ENCODE assay signal across 8 cellular contexts in the genomic region with DNA sequence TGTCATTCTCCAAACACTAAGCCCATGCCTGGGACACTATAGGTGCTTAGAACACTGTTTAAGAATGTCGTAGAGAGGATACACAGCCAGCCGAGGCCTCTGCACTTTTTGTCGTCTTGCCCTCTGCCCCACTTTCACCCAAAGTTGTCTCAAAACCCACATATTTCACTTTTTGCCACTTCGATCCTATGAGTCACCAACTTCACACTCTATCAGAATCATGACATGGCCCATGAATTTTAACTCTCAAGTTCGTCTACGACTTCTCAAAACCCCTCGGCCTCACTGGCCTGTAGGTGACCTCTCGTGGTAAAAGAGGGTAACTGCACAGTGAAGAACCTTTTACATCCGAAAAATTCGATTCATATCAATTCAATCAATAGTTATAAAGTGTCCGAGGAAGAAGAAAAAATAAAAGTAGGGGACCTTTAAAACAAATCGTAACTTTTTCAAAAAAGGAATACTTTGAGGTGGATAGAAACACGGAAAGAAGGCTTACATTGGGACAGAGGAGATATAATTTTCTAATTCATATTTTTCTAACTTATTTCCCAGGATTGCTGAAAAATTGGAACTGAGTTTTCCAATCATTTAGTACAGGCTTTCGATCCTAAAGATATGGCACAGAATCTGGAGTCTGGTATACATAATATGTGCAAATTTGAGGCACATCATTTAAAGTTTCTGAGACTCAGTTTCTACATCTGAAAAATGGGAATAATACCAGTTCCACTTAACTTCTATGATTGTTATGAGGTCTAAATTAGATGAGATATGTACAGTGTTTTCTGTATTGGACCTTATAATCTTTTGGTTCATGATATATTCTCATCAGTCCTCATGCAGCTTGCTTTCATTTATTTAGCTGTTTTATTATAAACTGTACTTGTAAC.
DNase-seq lines count a peak whose midpoint lies in the region; ATAC-seq and TF ChIP-seq lines count a peak whose summit lies in the region.

No MANE protein-coding gene starts in this region.

- no peaks in the 10 kb centered on the region for H3K36me3 Mint-ChIP-seq in T-helper 2 cell treated with Interferon-gamma antibody and Interleukin-4, amounts not matched to agents 5 μg/mL and 100 μg/mL, for 36 hours (ENCODE audit: low read depth)
- no peaks in the 10 kb centered on the region for H3K36me3 Mint-ChIP-seq in natural killer cell treated with Interleukin-12 subunit alpha and Interleukin-12 subunit beta and Interleukin-15 and Interleukin-18, amount 100 ng/mL, for 72 hours

- H3K27ac Mint-ChIP-seq in T-helper 2 cell treated with Interferon-gamma antibody and Interleukin-4, amounts not matched to agents 5 μg/mL and 100 μg/mL, for 36 hours: no peak overlapping the region
- H3K27ac Mint-ChIP-seq in natural killer cell treated with Interleukin-12 subunit alpha and Interleukin-12 subunit beta and Interleukin-15 and Interleukin-18, amount 100 ng/mL, for 72 hours: no peak overlapping the region

- no peaks in the 10 kb centered on the region for H3K9me3 Mint-ChIP-seq in T-helper 2 cell treated with Interferon-gamma antibody and Interleukin-4, amounts not matched to agents 5 μg/mL and 100 μg/mL, for 36 hours
- H3K9me3 Mint-ChIP-seq in natural killer cell treated with Interleukin-12 subunit alpha and Interleukin-12 subunit beta and Interleukin-15 and Interleukin-18, amount 100 ng/mL, for 72 hours: no peaks in the 10 kb centered on the region

- H3K27ac ChIP-seq in AG04450 (ENCODE audit: low read depth, low read length) (no peak overlapping the region), esophagus muscularis mucosa (replicated peaks in 1 of 4) (no peak overlapping the region)

- no peak overlapping the region for H3K4me3 ChIP-seq in AG04450 (ENCODE audit: low read depth, low read length)
- H3K4me3 ChIP-seq in GM06990 (replicated peaks; ENCODE audit: low read depth, low read length): no peak overlapping the region
- no peak overlapping the region for H3K4me3 ChIP-seq in esophagus muscularis mucosa

- 24% methylated on average over 14 of the region's 14 CpGs for WGBS in esophagus muscularis mucosa

- H3K4me1 Mint-ChIP-seq in T-helper 2 cell treated with Interferon-gamma antibody and Interleukin-4, amounts not matched to agents 5 μg/mL and 100 μg/mL, for 36 hours (ENCODE audit: low read depth): peaks cover 4% of the 10 kb centered on the region
- peaks cover 0 to 4% of the 10 kb centered on the region in 2 donors for H3K4me1 Mint-ChIP-seq in natural killer cell treated with Interleukin-12 subunit alpha and Interleukin-12 subunit beta and Interleukin-15 and Interleukin-18, amount 100 ng/mL, for 72 hours (ENCODE audit: low read depth in 2 of 2)

- TF ChIP-seq POLR2A in esophagus muscularis mucosa (IDR thresholded peaks at IDR 0.05; ENCODE audit: low read depth): no peak

- intact Hi-C loops in esophagus muscularis mucosa (cut with DNase I): loop anchor here (2.0 kb wide), 1 partner anchor 127 kb away; no protein-coding TSS in a partner anchor

- peaks cover 28% of the 10 kb centered on the region for H3K27me3 Mint-ChIP-seq in T-helper 2 cell treated with Interferon-gamma antibody and Interleukin-4, amounts not matched to agents 5 μg/mL and 100 μg/mL, for 36 hours (ENCODE audit: low read depth)
- peaks cover 14 to 26% of the 10 kb centered on the region in 2 donors for H3K27me3 Mint-ChIP-seq in natural killer cell treated with Interleukin-12 subunit alpha and Interleukin-12 subunit beta and Interleukin-15 and Interleukin-18, amount 100 ng/mL, for 72 hours

- peak; percentile 93 for TF ChIP-seq CTCF in AG04450 (IDR thresholded peaks at IDR 0.05; ENCODE audit: low read depth, low read length)
- peak; percentile 81 for TF ChIP-seq CTCF in GM06990 (IDR thresholded peaks at IDR 0.05; ENCODE audit: insufficient read depth, low read length, poor library complexity, severe bottlenecking)
- TF ChIP-seq CTCF in esophagus muscularis mucosa (IDR thresholded peaks at IDR 0.05): peak; percentile 86 to 88 (median 88)

- H3K4me3 Mint-ChIP-seq in T-helper 2 cell treated with Interferon-gamma antibody and Interleukin-4, amounts not matched to agents 5 μg/mL and 100 μg/mL, for 36 hours: no peak overlapping the region
- no peak overlapping the region for H3K4me3 Mint-ChIP-seq in natural killer cell treated with Interleukin-12 subunit alpha and Interleukin-12 subunit beta and Interleukin-15 and Interleukin-18, amount 100 ng/mL, for 72 hours

- H3K27me3 ChIP-seq in AG04450 (ENCODE audit: control insufficient read depth, insufficient read depth, low read length) (no peaks in the 10 kb centered on the region), GM06990 (replicated peaks; ENCODE audit: control insufficient read depth, insufficient read depth, low read length) (no peaks in the 10 kb centered on the region; the same call in none of the 2 replicates), esophagus muscularis mucosa (no peaks in the 10 kb centered on the region)

- DNase-seq in AG04450 (ENCODE audit: low read depth, low spot score) (no peak), GM06990 (ENCODE audit: extremely low read depth, insufficient read length) (no peak), HuH-7 (ENCODE audit: low spot score) (peak; percentile 42), esophagus muscularis mucosa (ENCODE audit: extremely low spot score) (no peak)
- peak; percentile 17 for DNase-seq in T-helper 2 cell treated with Interferon-gamma antibody and Interleukin-4, amounts not matched to agents 5 μg/mL and 100 μg/mL, for 36 hours (ENCODE audit: low spot score)
- no peak for DNase-seq in natural killer cell treated with Interleukin-12 subunit alpha and Interleukin-12 subunit beta and Interleukin-15 and Interleukin-18, amount 100 ng/mL, for 72 hours (ENCODE audit: low spot score)

- peak; percentile 44 to 65 for ATAC-seq in natural killer cell treated with Interleukin-12 subunit alpha and Interleukin-12 subunit beta and Interleukin-15 and Interleukin-18, amount 100 ng/mL, for 72 hours
- no peak for ATAC-seq in GM21717 (IDR thresholded peaks at IDR 0.05; ENCODE audit: unreplicated experiment)
- ATAC-seq in HG03045 (IDR thresholded peaks at IDR 0.05; ENCODE audit: unreplicated experiment): no peak

- no peaks in the 10 kb centered on the region for H3K36me3 ChIP-seq in GM06990 (ENCODE audit: control insufficient read depth, insufficient read depth, low read length)
- H3K36me3 ChIP-seq in esophagus muscularis mucosa: no peaks in the 10 kb centered on the region

- peaks cover 0 to 7% (median 0%) of the 10 kb centered on the region in 4 donors for H3K4me1 ChIP-seq in esophagus muscularis mucosa

- H3K9me3 ChIP-seq in AG04450 (ENCODE audit: control insufficient read depth, insufficient read depth, low read length) (no peaks in the 10 kb centered on the region), esophagus muscularis mucosa (no peaks in the 10 kb centered on the region)

- TF ChIP-seq EP300 in esophagus muscularis mucosa (IDR thresholded peaks at IDR 0.05): no peak

- POLR2A ChIA-PET in AG04450 (lab: Yijun Ruan, JAX): no interaction called here

- CTCF ChIA-PET in AG04450 (lab: Charles Lee): interaction anchor here (1.0 to 3.5 kb wide), 6 partner anchors 16 to 326 kb away, joined by 3 to 43 read pairs (median 4); no protein-coding TSS in a partner anchor

Comparison
In these comparisons a context has a peak if more than half of its experiments do, and no peak if none do; other contexts are left out.
1. DNase-seq: peak in HuH-7 (single experiment) and T-helper 2 cell treated with Interferon-gamma antibody and Interleukin-4, amounts not matched to agents 5 μg/mL and 100 μg/mL, for 36 hours (single experiment); none in AG04450 (single experiment), GM06990 (single experiment), esophagus muscularis mucosa (single experiment) and natural killer cell treated with Interleukin-12 subunit alpha and Interleukin-12 subunit beta and Interleukin-15 and Interleukin-18, amount 100 ng/mL, for 72 hours (single experiment).
2. ATAC-seq: peak in natural killer cell treated with Interleukin-12 subunit alpha and Interleukin-12 subunit beta and Interleukin-15 and Interleukin-18, amount 100 ng/mL, for 72 hours (2 of 2); none in GM21717 (single experiment) and HG03045 (single experiment).
3. Peak in every context shown above with its lines, with median percentiles within 50 percentile points of each other: CTCF ChIP-seq.